Comparison of ENCODE assay signal across 29 cellular contexts in the genomic region with DNA sequence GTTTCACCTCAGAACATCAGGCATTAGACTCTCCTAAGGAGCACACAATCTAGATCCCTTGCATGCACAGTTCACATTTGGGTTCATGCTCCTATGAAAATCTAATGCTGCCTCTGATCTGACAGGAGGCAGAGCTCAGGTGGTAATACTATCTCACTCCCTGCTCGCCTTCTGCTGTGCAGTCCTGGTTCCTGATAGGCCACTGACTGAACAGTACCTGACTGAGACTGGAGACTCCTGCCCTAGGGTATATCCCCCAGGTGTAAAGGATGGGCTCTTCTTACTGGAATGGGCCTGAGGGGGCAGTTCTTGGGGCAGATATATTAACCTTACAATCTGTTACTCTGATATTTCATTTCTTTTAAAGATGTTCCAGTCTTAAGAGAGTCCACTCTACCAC. TPM values are rescaled to one million over a fixed set of nuclear protein-coding genes. Genes with fewer than 3 reads are reported as not detected.
"Had no signal": no experiment of that assay in that cellular context is flagged by ENCODE, and none has a peak within 500 bp of the region (broad histone marks: within the 10 kb centered on the region; RNA-seq: fewer than 3 reads in every experiment).

No MANE protein-coding gene starts in this region.

- H3K36me3 Mint-ChIP-seq: mesothelial cell of epicardium, naive B cell had no signal

- H3K9me3 Mint-ChIP-seq: dendritic cell treated with granulocyte-macrophage colony-stimulating factor and Interleukin-4, amounts not matched to agents 40 ng/mL and 50 ng/mL, for 4 days; effector memory CD8-positive, alpha-beta T cell; endodermal cell; mesothelial cell of epicardium; naive B cell; naive thymus-derived CD8-positive, alpha-beta T cell had no signal

- H3K27me3 ChIP-seq: esophagus squamous epithelium, gastrocnemius medialis, heart right ventricle, left lung had no signal

- ATAC-seq: effector memory CD8-positive, alpha-beta T cell; esophagus mucosa; gastrocnemius medialis; heart right ventricle; left cardiac atrium; left lung; left ventricle myocardium superior; lower lobe of right lung; mucosa of descending colon; naive thymus-derived CD8-positive, alpha-beta T cell had no signal

- H3K4me3 Mint-ChIP-seq: dendritic cell treated with granulocyte-macrophage colony-stimulating factor and Interleukin-4, amounts not matched to agents 40 ng/mL and 50 ng/mL, for 4 days; effector memory CD8-positive, alpha-beta T cell; endodermal cell; mesothelial cell of epicardium; naive thymus-derived CD8-positive, alpha-beta T cell had no signal

- H3K36me3 ChIP-seq: esophagus squamous epithelium, gastrocnemius medialis, heart right ventricle, left lung, lower lobe of right lung had no signal

- H3K9me3 ChIP-seq: esophagus squamous epithelium, gastrocnemius medialis, heart right ventricle, left lung, lower lobe of right lung, mucosa of descending colon had no signal

- H3K27ac ChIP-seq: epithelial cell of prostate, esophagus squamous epithelium, gastrocnemius medialis, heart right ventricle, left lung, lower lobe of right lung had no signal

- DNase-seq: cortex of kidney; effector CD8-positive, alpha-beta T cell; effector memory CD8-positive, alpha-beta T cell; endodermal cell; erythroblast; esophagus squamous epithelium; foreskin fibroblast; foreskin melanocyte; gastrocnemius medialis; glutamatergic neuron; head of caudate nucleus; heart right ventricle; hippocampal formation; left cardiac atrium; left lung; left ventricle myocardium superior; lower lobe of right lung; mesenchymal stem cell; mucosa of descending colon; naive B cell; naive thymus-derived CD8-positive, alpha-beta T cell had no signal

- H3K27ac Mint-ChIP-seq: dendritic cell treated with granulocyte-macrophage colony-stimulating factor and Interleukin-4, amounts not matched to agents 40 ng/mL and 50 ng/mL, for 4 days; effector memory CD8-positive, alpha-beta T cell; endodermal cell; mesothelial cell of epicardium; naive B cell had no signal

- H3K4me3 ChIP-seq: esophagus squamous epithelium, gastrocnemius medialis, heart right ventricle, left lung, lower lobe of right lung, mucosa of descending colon had no signal

- H3K27me3 Mint-ChIP-seq: dendritic cell treated with granulocyte-macrophage colony-stimulating factor and Interleukin-4, amounts not matched to agents 40 ng/mL and 50 ng/mL, for 4 days; effector memory CD8-positive, alpha-beta T cell; naive B cell; naive thymus-derived CD8-positive, alpha-beta T cell had no signal

- FAIRE-seq: endometrium, islet of Langerhans, keratinocyte had no signal

RNA-seq across cellular contexts. Expression of a gene that starts 49.3 kb away (rescaled TPM):
- total RNA-seq: esophagus squamous epithelium; gastrocnemius medialis; left cardiac atrium; left lung; left ventricle myocardium superior; lower lobe of right lung; mesenteric fat pad; mesothelial cell of epicardium; mucosa of descending colon; naive thymus-derived CD8-positive, alpha-beta T cell had no signal
- polyA plus RNA-seq: keratinocyte; naive thymus-derived CD8-positive, alpha-beta T cell had no signal
